In genomic region chr12:111347891-111348644, GRCh38 we compare ENCODE assay signal across 3 cellular contexts.
A peak's percentile ranks its signal among the peaks of the same experiment; 100 is the strongest.
TF ChIP-seq lines count a peak whose summit lies in the region.

No MANE protein-coding gene starts in this region.

TF ChIP-seq in A549, 52 proteins besides CTCF, POLR2A, EP300 and RAD21:
- no peak for TF ChIP-seq KDM5A (IDR thresholded peaks at IDR 0.05)
- no peak for TF ChIP-seq TFCP2L1 (CRISPR knock-in tag; IDR thresholded peaks at IDR 0.05)
- TF ChIP-seq KDM1A (IDR thresholded peaks at IDR 0.05; ENCODE audit: low read depth): 0 out of 2 replicates have a peak, but pooled peaks have one; percentile 25
- no peak for TF ChIP-seq RCOR1 (IDR thresholded peaks at IDR 0.05; ENCODE audit: low read depth, low read length)
- no peak for TF ChIP-seq HOXA7 (CRISPR knock-in tag; IDR thresholded peaks at IDR 0.05)
- TF ChIP-seq HES2 (IDR thresholded peaks at IDR 0.05): no peak
- TF ChIP-seq MYC (IDR thresholded peaks at IDR 0.05; ENCODE audit: borderline replicate concordance, low read length): no peak
- no peak for TF ChIP-seq HOXB13 (CRISPR knock-in tag; IDR thresholded peaks at IDR 0.05; ENCODE audit: low read depth)

TF ChIP-seq in HEK293, 187 proteins besides CTCF, POLR2A, EP300 and RAD21:
- peak; percentile 23 for TF ChIP-seq SETDB1 (IDR thresholded peaks at IDR 0.05; ENCODE audit: insufficient read length, low read length)
- TF ChIP-seq ZNF76 (tag by site-specific recombination; IDR thresholded peaks at IDR 0.05; ENCODE audit: borderline replicate concordance, low read depth): no peak

TF ChIP-seq in HepG2, 621 proteins besides CTCF, POLR2A, EP300 and RAD21:
- TF ChIP-seq ZFYVE20 (CRISPR knock-in tag; IDR thresholded peaks at IDR 0.05; ENCODE audit: borderline replicate concordance, low read depth): no peak
- TF ChIP-seq ZNF354B (CRISPR knock-in tag; IDR thresholded peaks at IDR 0.05): peak; percentile 71; the same call in 1 of the 2 replicates
